Comparison of ENCODE assay signal across 9 cellular contexts in genomic region chr1:236156512-236157208, GRCh38. TPM values are rescaled to one million over a fixed set of nuclear protein-coding genes. Genes with fewer than 3 reads are reported as not detected.
A peak's percentile ranks its signal among the peaks of the same experiment; 100 is the strongest.
DNase-seq lines count a peak whose midpoint lies in the region; ATAC-seq and TF ChIP-seq lines count a peak whose summit lies in the region.
"Had no signal": no experiment of that assay in that cellular context is flagged by ENCODE, and none has a peak within 500 bp of the region (broad histone marks: within the 10 kb centered on the region; RNA-seq: fewer than 3 reads in every experiment).

No MANE protein-coding gene starts in this region.

- H3K9me3 ChIP-seq in upper lobe of right lung (no peaks in the 10 kb centered on the region), H9 (ENCODE audit: control insufficient read depth, low read depth, low read length) (no peaks in the 10 kb centered on the region)
- H3K9me3 ChIP-seq: thyroid gland had no signal

- no peaks in the 10 kb centered on the region for H3K4me1 ChIP-seq in upper lobe of right lung
- H3K4me1 ChIP-seq in H9 (ENCODE audit: insufficient read depth, low read length), result no peaks in the 10 kb centered on the region; the same call in 1 of the 2 replicates

- no peak overlapping the region for H2BK5ac ChIP-seq in H9 (ENCODE audit: insufficient read length, low read length)

- H3K56ac ChIP-seq in H9 (ENCODE audit: insufficient read length, low read depth, low read length), result no peak overlapping the region

- no peaks in the 10 kb centered on the region for H3K36me3 ChIP-seq in upper lobe of right lung
- H3K36me3 ChIP-seq: thyroid gland had no signal

- H2BK20ac ChIP-seq in H9 (ENCODE audit: low read depth, low read length, poor library complexity, severe bottlenecking), result no peak overlapping the region

- H3K4me3 Mint-ChIP-seq in activated T-cell treated with anti-CD3 and anti-CD28 coated beads, Interleukin-2, amount 50 U/mL, for 4 hours, result no peak overlapping the region
- no peak overlapping the region for H3K4me3 Mint-ChIP-seq in H9

- H2AFZ ChIP-seq in H9 (ENCODE audit: low read length), result no peak overlapping the region

- H2BK120ac ChIP-seq in H9 (ENCODE audit: low read depth, low read length, poor library complexity, severe bottlenecking), result no peak overlapping the region

- TF ChIP-seq POLR2A in GM15510 (IDR thresholded peaks at IDR 0.05; ENCODE audit: borderline replicate concordance, extremely low read depth, insufficient read length), result peak; percentile 32

- ATAC-seq in GM21447 (IDR thresholded peaks at IDR 0.05; ENCODE audit: unreplicated experiment) (peak; percentile 74), HG03565 (IDR thresholded peaks at IDR 0.05; ENCODE audit: unreplicated experiment) (peak; percentile 79), upper lobe of right lung (peak; percentile 86)
- peak; percentile 81 to 86 for ATAC-seq in activated T-cell treated with anti-CD3 and anti-CD28 coated beads, Interleukin-2, amount 50 U/mL, for 4 hours

- TF ChIP-seq CTCF in upper lobe of right lung (IDR thresholded peaks at IDR 0.05), result no peak
- TF ChIP-seq CTCF in H9 (conservative IDR thresholded peaks at IDR 0.05), result no peak

- no peak overlapping the region for H3K27ac ChIP-seq in upper lobe of right lung
- H3K27ac ChIP-seq in H9 (ENCODE audit: insufficient read length, low read depth, low read length), result no peak overlapping the region
- H3K27ac ChIP-seq: thyroid gland had no signal

- H3K23me2 ChIP-seq in H9 (ENCODE audit: insufficient read length, low read depth, low read length, poor library complexity, severe bottlenecking), result no peaks in the 10 kb centered on the region

- peaks cover 14% of the 10 kb centered on the region for H3K9me3 Mint-ChIP-seq in activated T-cell treated with anti-CD3 and anti-CD28 coated beads, Interleukin-2, amount 50 U/mL, for 4 hours
- peaks cover 11 to 12% of the 10 kb centered on the region in 2 experiments for H3K9me3 Mint-ChIP-seq in H9

- H3K27me3 ChIP-seq in upper lobe of right lung (no peaks in the 10 kb centered on the region), H9 (ENCODE audit: insufficient read depth, low read length) (no peaks in the 10 kb centered on the region)
- H3K27me3 ChIP-seq: thyroid gland had no signal

- no peak overlapping the region; the same call in 1 of the 2 replicates for H3K14ac ChIP-seq in H9 (ENCODE audit: insufficient read depth, low read length)

- peaks cover 27% of the 10 kb centered on the region for H3K4me1 Mint-ChIP-seq in activated T-cell treated with anti-CD3 and anti-CD28 coated beads, Interleukin-2, amount 50 U/mL, for 4 hours (ENCODE audit: low read depth)
- peaks cover 7 to 18% of the 10 kb centered on the region in 2 experiments for H3K4me1 Mint-ChIP-seq in H9

- H3K27ac Mint-ChIP-seq in H9, result peak overlapping the region in 1 of 3 experiments; percentile 30; a peak in 1 of 7 replicates

- no peak overlapping the region for H3K4ac ChIP-seq in H9 (ENCODE audit: low read depth, low read length)

- DNase-seq in activated T-cell treated with anti-CD3 and anti-CD28 coated beads, Interleukin-2, amount 50 U/mL, for 4 hours, result peak; percentile 33
- DNase-seq in upper lobe of right lung (peak; percentile 64), H9 (no peak), OCI-M1 (lab: John Stamatoyannopoulos, UW) (no peak), SHP77 treated with DMSO at 0.1 percent for 48 hours (lab: John Stamatoyannopoulos, UW) (no peak)

- H4K91ac ChIP-seq in H9 (ENCODE audit: insufficient read length, low read depth, low read length), result no peak overlapping the region

- no peaks in the 10 kb centered on the region for H3K27me3 Mint-ChIP-seq in activated T-cell treated with anti-CD3 and anti-CD28 coated beads, Interleukin-2, amount 50 U/mL, for 4 hours (ENCODE audit: low read depth)
- H3K27me3 Mint-ChIP-seq in H9 (ENCODE audit: low read depth), result peaks cover 3% of the 10 kb centered on the region

- H4K5ac ChIP-seq in H9 (ENCODE audit: insufficient read length, low read depth, low read length), result no peak overlapping the region

- no peak overlapping the region for H3K4me2 ChIP-seq in H9 (ENCODE audit: insufficient read depth, insufficient read length, low read length)

- peaks cover 2% of the 10 kb centered on the region for H4K20me1 ChIP-seq in H9 (ENCODE audit: control insufficient read depth, insufficient read depth, insufficient read length)

- H3K23ac ChIP-seq in H9 (ENCODE audit: insufficient read length, low read depth, low read length), result no peak overlapping the region

- WGBS in H9 (ENCODE audit: extremely low coverage, insufficient read length, low lambda C conversion rate), result no CpG with 5 or more reads among the region's 18 CpGs

- no peak overlapping the region for H4K8ac ChIP-seq in H9 (replicated peaks; ENCODE audit: insufficient read length, low read depth, low read length)

- intact Hi-C loops in upper lobe of right lung (cut with DNase I), result no loop called here

- no peak overlapping the region for H3K9ac ChIP-seq in H9 (ENCODE audit: extremely low read depth, insufficient read length, low read length)

- no peak overlapping the region for H2AK5ac ChIP-seq in H9 (ENCODE audit: insufficient read length, low read length)

- no peak overlapping the region for H3T11ph ChIP-seq in H9 (ENCODE audit: low read length)

- no peaks in the 10 kb centered on the region for H3K79me1 ChIP-seq in H9 (ENCODE audit: insufficient read depth, low read depth, low read length, poor library complexity, severe bottlenecking)

- H3K36me3 Mint-ChIP-seq in activated T-cell treated with anti-CD3 and anti-CD28 coated beads, Interleukin-2, amount 50 U/mL, for 4 hours (ENCODE audit: insufficient read depth), result peaks cover 9% of the 10 kb centered on the region
- peaks cover 8 to 14% (median 14%) of the 10 kb centered on the region in 3 experiments; a peak in 6 of 7 replicates for H3K36me3 Mint-ChIP-seq in H9 (ENCODE audit: insufficient read depth in 1 of 3, low read depth in 3 of 3)

- H3K4me3 ChIP-seq in upper lobe of right lung, result no peak overlapping the region
- H3K4me3 ChIP-seq: thyroid gland had no signal

- no peak overlapping the region for H2BK15ac ChIP-seq in H9 (ENCODE audit: low read depth, low read length)

- no peaks in the 10 kb centered on the region for H3K79me2 ChIP-seq in H9 (ENCODE audit: insufficient read depth, low read length)

- no peak overlapping the region for H2BK12ac ChIP-seq in H9 (ENCODE audit: insufficient read length, low read depth, low read length)

- H3K18ac ChIP-seq in H9 (ENCODE audit: insufficient read length, low read depth, low read length), result no peak overlapping the region

RNA-seq across cellular contexts. Expression of gene GPR137B, which starts 14.3 kb away (rescaled TPM):
- total RNA-seq in activated T-cell treated with anti-CD3 and anti-CD28 coated beads, Interleukin-2, amount 50 U/mL, for 4 hours, result 1 to 10 TPM; 5.0 to 6.0 (median 5.6) TPM
- total RNA-seq in upper lobe of right lung (26.5 TPM), H9 (2021) (5.9 and 6.6 TPM in 2 replicates)

Comparison
In these comparisons a context has a peak if more than half of its experiments do, and no peak if none do; other contexts are left out.
1. DNase-seq: peak in activated T-cell treated with anti-CD3 and anti-CD28 coated beads, Interleukin-2, amount 50 U/mL, for 4 hours (single experiment) and upper lobe of right lung (single experiment); none in H9 (single experiment), OCI-M1 (single experiment) and SHP77 treated with DMSO at 0.1 percent for 48 hours (single experiment).
2. Peak in every context shown above with its lines, with median percentiles within 50 percentile points of each other: ATAC-seq.